18 cellular contexts compared by ENCODE assay signal in genomic region chr1:198959676-198960075, GRCh38.
DNase-seq lines count a peak whose midpoint lies in the region; ATAC-seq lines count a peak whose summit lies in the region.
"Had no signal": no experiment of that assay in that cellular context is flagged by ENCODE, and none has a peak within 500 bp of the region (broad histone marks: within the 10 kb centered on the region; RNA-seq: fewer than 3 reads in every experiment).

No MANE protein-coding gene starts in this region.

- ATAC-seq in stimulated activated naive CD8-positive, alpha-beta T cell treated with anti-CD3 and anti-CD28 coated beads, Interleukin-15, amount 100 ng/mL, for 72 hours: no peak
- no peak for ATAC-seq in activated T-helper 17 cell treated with anti-CD3 and anti-CD28 coated beads, Interleukin-2, amount 50 U/mL, for 72 hours (replicated peaks)

- POLR2A ChIA-PET in activated CD4-positive, alpha-beta memory T cell treated with anti-CD3 and anti-CD28 coated beads for 36 hours (lab: Charles Lee): no interaction called here
- POLR2A ChIA-PET in activated CD4-positive, alpha-beta memory T cell treated with anti-CD3 and anti-CD28 coated beads, Interleukin-2, amount 10 ng/mL, durations not matched to agents 7 days and 5 days (lab: Charles Lee): interaction anchor here (1.0 kb wide), 1 partner anchor 82 kb away, joined by 4 read pairs; no protein-coding TSS in a partner anchor

- no peak overlapping the region for H3K4me3 Mint-ChIP-seq in activated CD4-positive, alpha-beta memory T cell treated with anti-CD3 and anti-CD28 coated beads for 36 hours
- H3K4me3 Mint-ChIP-seq in activated CD4-positive, alpha-beta memory T cell treated with anti-CD3 and anti-CD28 coated beads, Interleukin-2, amount 10 ng/mL, durations not matched to agents 7 days and 5 days: no peak overlapping the region
- H3K4me3 Mint-ChIP-seq in stimulated activated naive CD8-positive, alpha-beta T cell treated with anti-CD3 and anti-CD28 coated beads, Interleukin-15, Interleukin-2, amounts not matched to agents 100 ng/mL and 50 ng/mL, for 24 hours: no peak overlapping the region
- H3K4me3 Mint-ChIP-seq in stimulated activated naive CD8-positive, alpha-beta T cell treated with anti-CD3 and anti-CD28 coated beads, Interleukin-15, amount 100 ng/mL, for 72 hours: peak overlapping the region in 1 of 2 donors; percentile 10
- peak overlapping the region; percentile 25 for H3K4me3 Mint-ChIP-seq in activated T-helper 17 cell treated with anti-CD3 and anti-CD28 coated beads, Interleukin-2, amount 50 U/mL, for 72 hours

- H3K27ac Mint-ChIP-seq in activated CD4-positive, alpha-beta memory T cell treated with anti-CD3 and anti-CD28 coated beads for 36 hours: peak overlapping the region; percentile 35
- H3K27ac Mint-ChIP-seq in activated CD4-positive, alpha-beta memory T cell treated with anti-CD3 and anti-CD28 coated beads, Interleukin-2, amount 10 ng/mL, durations not matched to agents 7 days and 5 days: no peak overlapping the region
- H3K27ac Mint-ChIP-seq in stimulated activated naive CD8-positive, alpha-beta T cell treated with anti-CD3 and anti-CD28 coated beads, Interleukin-15, Interleukin-2, amounts not matched to agents 100 ng/mL and 50 ng/mL, for 24 hours: peak overlapping the region; percentile 24
- H3K27ac Mint-ChIP-seq in stimulated activated naive CD8-positive, alpha-beta T cell treated with anti-CD3 and anti-CD28 coated beads, Interleukin-15, amount 100 ng/mL, for 72 hours: no peak overlapping the region
- no peak overlapping the region for H3K27ac Mint-ChIP-seq in activated T-helper 17 cell treated with anti-CD3 and anti-CD28 coated beads, Interleukin-2, amount 50 U/mL, for 72 hours

- peaks cover 30% of the 10 kb centered on the region for H3K4me1 Mint-ChIP-seq in activated CD4-positive, alpha-beta memory T cell treated with anti-CD3 and anti-CD28 coated beads for 36 hours (ENCODE audit: low read depth)
- peaks cover 28% of the 10 kb centered on the region for H3K4me1 Mint-ChIP-seq in activated CD4-positive, alpha-beta memory T cell treated with anti-CD3 and anti-CD28 coated beads, Interleukin-2, amount 10 ng/mL, durations not matched to agents 7 days and 5 days
- peaks cover 31% of the 10 kb centered on the region for H3K4me1 Mint-ChIP-seq in stimulated activated naive CD8-positive, alpha-beta T cell treated with anti-CD3 and anti-CD28 coated beads, Interleukin-15, Interleukin-2, amounts not matched to agents 100 ng/mL and 50 ng/mL, for 24 hours (ENCODE audit: low read depth)
- peaks cover 30% of the 10 kb centered on the region for H3K4me1 Mint-ChIP-seq in stimulated activated naive CD8-positive, alpha-beta T cell treated with anti-CD3 and anti-CD28 coated beads, Interleukin-15, amount 100 ng/mL, for 72 hours
- peaks cover 17% of the 10 kb centered on the region for H3K4me1 Mint-ChIP-seq in activated T-helper 17 cell treated with anti-CD3 and anti-CD28 coated beads, Interleukin-2, amount 50 U/mL, for 72 hours

- peaks cover 6% of the 10 kb centered on the region for H3K9me3 Mint-ChIP-seq in activated CD4-positive, alpha-beta memory T cell treated with anti-CD3 and anti-CD28 coated beads for 36 hours
- peaks cover 20% of the 10 kb centered on the region for H3K9me3 Mint-ChIP-seq in activated CD4-positive, alpha-beta memory T cell treated with anti-CD3 and anti-CD28 coated beads, Interleukin-2, amount 10 ng/mL, durations not matched to agents 7 days and 5 days
- H3K9me3 Mint-ChIP-seq in stimulated activated naive CD8-positive, alpha-beta T cell treated with anti-CD3 and anti-CD28 coated beads, Interleukin-15, Interleukin-2, amounts not matched to agents 100 ng/mL and 50 ng/mL, for 24 hours: peaks cover 8% of the 10 kb centered on the region
- H3K9me3 Mint-ChIP-seq in stimulated activated naive CD8-positive, alpha-beta T cell treated with anti-CD3 and anti-CD28 coated beads, Interleukin-15, amount 100 ng/mL, for 72 hours: peaks cover under 1 to 22% of the 10 kb centered on the region in 2 donors
- peaks cover 5% of the 10 kb centered on the region for H3K9me3 Mint-ChIP-seq in activated T-helper 17 cell treated with anti-CD3 and anti-CD28 coated beads, Interleukin-2, amount 50 U/mL, for 72 hours

- CTCF ChIA-PET in activated CD4-positive, alpha-beta memory T cell treated with anti-CD3 and anti-CD28 coated beads for 36 hours (lab: Charles Lee): no interaction called here
- CTCF ChIA-PET in activated CD4-positive, alpha-beta memory T cell treated with anti-CD3 and anti-CD28 coated beads, Interleukin-2, amount 10 ng/mL, durations not matched to agents 7 days and 5 days (lab: Charles Lee): no interaction called here

- H3K27me3 Mint-ChIP-seq in activated CD4-positive, alpha-beta memory T cell treated with anti-CD3 and anti-CD28 coated beads for 36 hours: no peaks in the 10 kb centered on the region
- H3K27me3 Mint-ChIP-seq in activated CD4-positive, alpha-beta memory T cell treated with anti-CD3 and anti-CD28 coated beads, Interleukin-2, amount 10 ng/mL, durations not matched to agents 7 days and 5 days: no peaks in the 10 kb centered on the region
- H3K27me3 Mint-ChIP-seq in stimulated activated naive CD8-positive, alpha-beta T cell treated with anti-CD3 and anti-CD28 coated beads, Interleukin-15, Interleukin-2, amounts not matched to agents 100 ng/mL and 50 ng/mL, for 24 hours: no peaks in the 10 kb centered on the region
- H3K27me3 Mint-ChIP-seq in stimulated activated naive CD8-positive, alpha-beta T cell treated with anti-CD3 and anti-CD28 coated beads, Interleukin-15, amount 100 ng/mL, for 72 hours: no peaks in the 10 kb centered on the region
- no peaks in the 10 kb centered on the region for H3K27me3 Mint-ChIP-seq in activated T-helper 17 cell treated with anti-CD3 and anti-CD28 coated beads, Interleukin-2, amount 50 U/mL, for 72 hours

- H3K36me3 Mint-ChIP-seq in activated CD4-positive, alpha-beta memory T cell treated with anti-CD3 and anti-CD28 coated beads for 36 hours: peaks cover 3% of the 10 kb centered on the region
- peaks cover 17% of the 10 kb centered on the region for H3K36me3 Mint-ChIP-seq in activated CD4-positive, alpha-beta memory T cell treated with anti-CD3 and anti-CD28 coated beads, Interleukin-2, amount 10 ng/mL, durations not matched to agents 7 days and 5 days (ENCODE audit: low read depth)
- H3K36me3 Mint-ChIP-seq in stimulated activated naive CD8-positive, alpha-beta T cell treated with anti-CD3 and anti-CD28 coated beads, Interleukin-15, Interleukin-2, amounts not matched to agents 100 ng/mL and 50 ng/mL, for 24 hours (ENCODE audit: low read depth): no peaks in the 10 kb centered on the region
- H3K36me3 Mint-ChIP-seq in activated T-helper 17 cell treated with anti-CD3 and anti-CD28 coated beads, Interleukin-2, amount 50 U/mL, for 72 hours (ENCODE audit: low read depth): no peaks in the 10 kb centered on the region

- no peak for DNase-seq in activated CD4-positive, alpha-beta memory T cell treated with anti-CD3 and anti-CD28 coated beads for 36 hours
- DNase-seq in activated CD4-positive, alpha-beta memory T cell treated with anti-CD3 and anti-CD28 coated beads, Interleukin-2, amount 10 ng/mL, durations not matched to agents 7 days and 5 days: no peak
- DNase-seq in stimulated activated naive CD8-positive, alpha-beta T cell treated with anti-CD3 and anti-CD28 coated beads, Interleukin-15, amount 100 ng/mL, for 72 hours: no peak
- no peak for DNase-seq in stimulated activated naive CD4-positive, alpha-beta T cell treated with Interleukin-2 at 50 U/mL for 16 hours (lab: John Stamatoyannopoulos, UW)
- no peak for DNase-seq in stimulated activated CD8-positive, alpha-beta memory T cell treated with anti-CD3 and anti-CD28 coated beads, Interleukin-4, amount 100 ng/mL, for 48 hours
- DNase-seq: ACHN, Caco-2, DMS153, EL, H7, KG1, NCI-H1048, NCI-H1436 treated with DMSO at 0.1 percent for 48 hours, NCI-H2029 treated with DMSO at 0.1 percent for 48 hours, NCI-H2171 treated with DMSO at 0.1 percent for 48 hours, NCI-H446 treated with DMSO at 0.1 percent for 48 hours had no signal

- intact Hi-C loops in activated CD4-positive, alpha-beta memory T cell treated with anti-CD3 and anti-CD28 coated beads for 36 hours (cut with micrococcal nuclease): loop anchor here (2.0 kb wide), 1 partner anchor 21 kb away; no protein-coding TSS in a partner anchor

Comparison
In these comparisons a context has a peak if more than half of its experiments do, and no peak if none do; other contexts are left out.
1. H3K27ac Mint-ChIP-seq: peak in activated CD4-positive, alpha-beta memory T cell treated with anti-CD3 and anti-CD28 coated beads for 36 hours (single experiment) and stimulated activated naive CD8-positive, alpha-beta T cell treated with anti-CD3 and anti-CD28 coated beads, Interleukin-15, Interleukin-2, amounts not matched to agents 100 ng/mL and 50 ng/mL, for 24 hours (single experiment); none in activated CD4-positive, alpha-beta memory T cell treated with anti-CD3 and anti-CD28 coated beads, Interleukin-2, amount 10 ng/mL, durations not matched to agents 7 days and 5 days (single experiment), stimulated activated naive CD8-positive, alpha-beta T cell treated with anti-CD3 and anti-CD28 coated beads, Interleukin-15, amount 100 ng/mL, for 72 hours (0 of 2) and activated T-helper 17 cell treated with anti-CD3 and anti-CD28 coated beads, Interleukin-2, amount 50 U/mL, for 72 hours (single experiment).